In genomic region chr7:102047167-102047566, GRCh38 we compare ENCODE assay signal across 1 cellular context.
TF ChIP-seq lines count a peak whose summit lies in the region.

No MANE protein-coding gene starts in this region.

TF ChIP-seq in IMR-90, 13 proteins besides CTCF, POLR2A, EP300 and RAD21 (continued from another document):
- TF ChIP-seq USF2 (IDR thresholded peaks at IDR 0.05; ENCODE audit: low read depth, low read length) (no peak), RFX5 (IDR thresholded peaks at IDR 0.05; ENCODE audit: low read depth, low read length) (no peak), MAZ (IDR thresholded peaks at IDR 0.05; ENCODE audit: borderline replicate concordance, low read depth, low read length) (no peak), BHLHE40 (IDR thresholded peaks at IDR 0.05; ENCODE audit: low read depth, low read length) (no peak), CHD1 (IDR thresholded peaks at IDR 0.05; ENCODE audit: low read depth, low read length) (no peak)
